ENCODE assay signal across 10 cellular contexts in the genomic region with DNA sequence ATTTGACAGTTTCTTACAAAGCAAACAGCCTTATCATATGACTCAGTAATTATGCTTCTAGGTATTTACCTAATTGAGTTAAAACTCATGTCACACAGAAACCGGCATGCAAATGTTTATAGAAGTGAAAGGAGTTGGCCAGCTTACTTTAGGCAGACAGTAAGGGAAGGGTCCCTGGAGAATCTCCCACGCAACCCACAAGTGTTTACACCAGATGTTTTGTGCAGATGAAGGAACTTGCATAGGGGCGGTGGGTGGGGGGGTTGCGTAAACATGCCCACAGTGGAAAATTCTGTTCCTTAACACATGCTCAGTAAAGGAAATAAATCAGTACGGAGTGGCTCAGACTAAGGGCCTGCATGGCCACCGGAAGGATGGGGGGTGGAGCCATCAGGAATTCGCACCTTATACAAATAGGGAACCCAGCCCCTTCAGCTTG.
A peak's percentile ranks its signal among the peaks of the same experiment; 100 is the strongest.
DNase-seq lines count a peak whose midpoint lies in the region; ATAC-seq and TF ChIP-seq lines count a peak whose summit lies in the region.
"Had no signal": no experiment of that assay in that cellular context is flagged by ENCODE, and none has a peak within 500 bp of the region (broad histone marks: within the 10 kb centered on the region; RNA-seq: fewer than 3 reads in every experiment).

No MANE protein-coding gene starts in this region.

- H3K4me3 Mint-ChIP-seq in stimulated activated effector memory CD8-positive, alpha-beta T cell treated with anti-CD3 and anti-CD28 coated beads, Interleukin-12 subunit alpha, Interleukin-12 subunit beta, amount 100 ng/mL, for 72 hours: no peak overlapping the region
- H3K4me3 Mint-ChIP-seq: CD4-positive, alpha-beta memory T cell had no signal

- no peak overlapping the region for H3K27ac Mint-ChIP-seq in stimulated activated effector memory CD8-positive, alpha-beta T cell treated with anti-CD3 and anti-CD28 coated beads, Interleukin-12 subunit alpha, Interleukin-12 subunit beta, amount 100 ng/mL, for 72 hours
- H3K27ac Mint-ChIP-seq: CD4-positive, alpha-beta memory T cell had no signal

- WGBS in trophoblast cell (ENCODE audit: extremely low coverage, insufficient coverage, insufficient read length): no CpG with 5 or more reads among the region's 7 CpGs
- 63% methylated on average over 7 of the region's 7 CpGs for WGBS in suprapubic skin

- H3K27ac ChIP-seq in trophoblast cell (ENCODE audit: low read depth, low read length): no peak overlapping the region
- H3K27ac ChIP-seq in suprapubic skin: no peak overlapping the region

- peaks cover 2% of the 10 kb centered on the region for H3K9me3 Mint-ChIP-seq in stimulated activated effector memory CD8-positive, alpha-beta T cell treated with anti-CD3 and anti-CD28 coated beads, Interleukin-12 subunit alpha, Interleukin-12 subunit beta, amount 100 ng/mL, for 72 hours

- no peak overlapping the region for H3K23ac ChIP-seq in trophoblast cell (ENCODE audit: low read length)

- H3K79me2 ChIP-seq in trophoblast cell (ENCODE audit: control insufficient read depth, insufficient read depth, low read length, poor library complexity): no peaks in the 10 kb centered on the region

- H4K8ac ChIP-seq in trophoblast cell (ENCODE audit: low read depth, low read length): no peak overlapping the region

- no peak for TF ChIP-seq EP300 in suprapubic skin (IDR thresholded peaks at IDR 0.05)

- no peaks in the 10 kb centered on the region for H3K36me3 Mint-ChIP-seq in stimulated activated effector memory CD8-positive, alpha-beta T cell treated with anti-CD3 and anti-CD28 coated beads, Interleukin-12 subunit alpha, Interleukin-12 subunit beta, amount 100 ng/mL, for 72 hours
- H3K36me3 Mint-ChIP-seq: CD4-positive, alpha-beta memory T cell had no signal

- H3K9me3 ChIP-seq in adipocyte (ENCODE audit: control insufficient read depth, low read length): no peaks in the 10 kb centered on the region
- no peaks in the 10 kb centered on the region for H3K9me3 ChIP-seq in trophoblast cell (ENCODE audit: insufficient read depth, low read depth, low read length)
- peaks cover 5% of the 10 kb centered on the region for H3K9me3 ChIP-seq in suprapubic skin

- H4K12ac ChIP-seq in trophoblast cell (ENCODE audit: low read depth, low read length): no peak overlapping the region

- no peak for TF ChIP-seq POLR2A in suprapubic skin (IDR thresholded peaks at IDR 0.05)

- no peak overlapping the region for H2BK12ac ChIP-seq in trophoblast cell (ENCODE audit: low read length)

- no peaks in the 10 kb centered on the region for H3K4me1 ChIP-seq in adipocyte (ENCODE audit: control insufficient read depth, insufficient read depth, low read length)
- no peaks in the 10 kb centered on the region for H3K4me1 ChIP-seq in trophoblast cell (ENCODE audit: control insufficient read depth in 1 of 2, insufficient read depth in 2 of 2, low read length in 2 of 2)
- no peaks in the 10 kb centered on the region for H3K4me1 ChIP-seq in suprapubic skin

- no peak overlapping the region for H3K4ac ChIP-seq in trophoblast cell (ENCODE audit: low read depth, low read length)

- no peak overlapping the region for H3K9ac ChIP-seq in adipocyte (ENCODE audit: low read length)
- no peak overlapping the region for H3K9ac ChIP-seq in trophoblast cell (ENCODE audit: low read length)

- H2BK5ac ChIP-seq in trophoblast cell (ENCODE audit: low read depth, low read length, poor library complexity): no peak overlapping the region

- DNase-seq in GF-D8 (lab: John Stamatoyannopoulos, UW) (peak; percentile 52), adipocyte (ENCODE audit: low read depth) (peak; percentile 80), trophoblast cell (no peak), suprapubic skin (ENCODE audit: low spot score in 2 of 2) (no peak), amygdala (lab: John Stamatoyannopoulos, UW) (no peak)
- DNase-seq in stimulated activated effector memory CD8-positive, alpha-beta T cell treated with anti-CD3 and anti-CD28 coated beads, Interleukin-12 subunit alpha, Interleukin-12 subunit beta, amount 100 ng/mL, for 72 hours (ENCODE audit: low spot score in 2 of 2): no peak
- DNase-seq: CD4-positive, alpha-beta memory T cell; left ventricle myocardium superior had no signal

- no peak overlapping the region for H3K4me2 ChIP-seq in trophoblast cell (ENCODE audit: low read length)

- no peak overlapping the region for H3K14ac ChIP-seq in trophoblast cell (ENCODE audit: low read length)

- no peak for TF ChIP-seq CTCF in suprapubic skin (IDR thresholded peaks at IDR 0.05)

- no peak overlapping the region for H2AFZ ChIP-seq in trophoblast cell (ENCODE audit: insufficient read depth, low read length, poor library complexity)

- no peak overlapping the region for H3K4me3 ChIP-seq in adipocyte (ENCODE audit: low read length)
- no peak overlapping the region for H3K4me3 ChIP-seq in trophoblast cell (ENCODE audit: low read depth, low read length)
- no peak overlapping the region for H3K4me3 ChIP-seq in suprapubic skin

- no peak overlapping the region for H2AK5ac ChIP-seq in trophoblast cell (ENCODE audit: low read length)

- H4K91ac ChIP-seq in trophoblast cell (ENCODE audit: low read depth, low read length): no peak overlapping the region

- no peaks in the 10 kb centered on the region for H3K36me3 ChIP-seq in adipocyte (ENCODE audit: control insufficient read depth, insufficient read depth, low read length, severe bottlenecking)
- H3K36me3 ChIP-seq in trophoblast cell (ENCODE audit: control insufficient read depth in 1 of 2, insufficient read depth in 2 of 2, low read length in 2 of 2): no peaks in the 10 kb centered on the region
- no peaks in the 10 kb centered on the region for H3K36me3 ChIP-seq in suprapubic skin

- no peaks in the 10 kb centered on the region for H3K27me3 ChIP-seq in adipocyte (replicated peaks; ENCODE audit: control insufficient read depth, insufficient read depth, low read length)
- no peaks in the 10 kb centered on the region for H3K27me3 ChIP-seq in trophoblast cell (ENCODE audit: insufficient read depth, low read length)
- H3K27me3 ChIP-seq in suprapubic skin: no peaks in the 10 kb centered on the region

- H2BK120ac ChIP-seq in trophoblast cell (ENCODE audit: insufficient read depth, low read length, poor library complexity): no peak overlapping the region

- peak; percentile 34 for ATAC-seq in GM19468 (IDR thresholded peaks at IDR 0.05; ENCODE audit: extremely low read depth, unreplicated experiment)
- peak; percentile 68 for ATAC-seq in HG03108 (IDR thresholded peaks at IDR 0.05; ENCODE audit: unreplicated experiment)
- ATAC-seq in stimulated activated effector memory CD8-positive, alpha-beta T cell treated with anti-CD3 and anti-CD28 coated beads, Interleukin-12 subunit alpha, Interleukin-12 subunit beta, amount 100 ng/mL, for 72 hours: no peak
- ATAC-seq: left ventricle myocardium superior had no signal

- no peak overlapping the region for H3K18ac ChIP-seq in trophoblast cell (ENCODE audit: low read length)

- no peaks in the 10 kb centered on the region for H3K79me1 ChIP-seq in trophoblast cell (ENCODE audit: low read length)

- H3K4me1 Mint-ChIP-seq in stimulated activated effector memory CD8-positive, alpha-beta T cell treated with anti-CD3 and anti-CD28 coated beads, Interleukin-12 subunit alpha, Interleukin-12 subunit beta, amount 100 ng/mL, for 72 hours: no peaks in the 10 kb centered on the region
- H3K4me1 Mint-ChIP-seq: CD4-positive, alpha-beta memory T cell had no signal

Comparison
In these comparisons a context has a peak if more than half of its experiments do, and no peak if none do; other contexts are left out.
1. DNase-seq: peak in GF-D8 (single experiment) and adipocyte (single experiment); none in trophoblast cell (0 of 2), suprapubic skin (0 of 2), amygdala (0 of 56) and stimulated activated effector memory CD8-positive, alpha-beta T cell treated with anti-CD3 and anti-CD28 coated beads, Interleukin-12 subunit alpha, Interleukin-12 subunit beta, amount 100 ng/mL, for 72 hours (0 of 2).